8 cellular contexts compared by ENCODE assay signal in the genomic region with DNA sequence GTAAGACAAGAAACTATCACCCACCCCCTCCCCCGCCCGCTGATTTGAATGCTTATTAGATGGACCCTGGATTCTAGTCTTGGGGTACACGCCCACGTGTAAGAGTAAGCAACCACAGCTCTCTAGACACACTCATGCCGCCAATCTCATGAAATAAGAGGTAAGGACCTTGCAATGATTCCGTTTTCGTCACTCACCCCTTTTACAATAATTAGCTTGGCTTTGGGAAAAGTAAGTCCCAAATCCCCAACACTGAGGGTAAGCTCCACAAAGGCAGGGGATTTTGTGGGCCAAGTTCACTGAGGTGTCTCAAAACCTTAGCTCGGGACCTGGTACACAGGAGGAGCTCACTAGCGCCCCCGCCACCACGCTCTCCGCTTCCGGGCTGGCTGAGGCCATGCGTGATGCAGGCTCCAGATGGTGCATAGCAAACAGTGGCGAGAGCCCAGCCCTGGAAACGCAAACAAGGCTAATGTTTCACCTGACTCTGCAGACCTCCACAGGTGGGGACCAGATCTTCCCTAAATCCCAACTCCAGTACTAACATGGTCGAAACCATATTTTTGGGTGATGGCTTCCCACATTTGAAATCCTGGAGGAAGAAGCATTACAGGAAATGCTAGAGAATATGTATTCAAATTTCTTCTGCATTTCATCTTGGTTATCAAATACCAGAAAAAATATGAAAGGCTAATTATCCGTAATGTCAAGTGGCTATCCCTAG. TPM values are rescaled to one million over a fixed set of nuclear protein-coding genes. Genes with fewer than 3 reads are reported as not detected.
DNase-seq lines count a peak whose midpoint lies in the region; ATAC-seq and TF ChIP-seq lines count a peak whose summit lies in the region.

No MANE protein-coding gene starts in this region.

- H3K4me3 ChIP-seq in Karpas-422 (ENCODE audit: low read length) (peak overlapping the region; percentile 67), foreskin fibroblast (ENCODE audit: low read depth in 1 of 2, low read length in 2 of 2) (peak overlapping the region; percentile 52 to 71), neuron (ENCODE audit: low read length) (peak overlapping the region; percentile 27), stomach smooth muscle (ENCODE audit: low read length in 2 of 2) (peak overlapping the region; percentile 78 to 82)

- peak; percentile 62 for ATAC-seq in GM21825 (IDR thresholded peaks at IDR 0.05; ENCODE audit: unreplicated experiment)

- H3K4me1 ChIP-seq in Karpas-422 (ENCODE audit: low read length) = peaks cover 10% of the 10 kb centered on the region
- peaks cover 4% of the 10 kb centered on the region for H3K4me1 ChIP-seq in neuron (ENCODE audit: insufficient read depth, low read length)
- peaks cover 11% of the 10 kb centered on the region for H3K4me1 ChIP-seq in stomach smooth muscle (ENCODE audit: control insufficient read depth, insufficient read depth, low read length)

- H3K4me2 ChIP-seq in Karpas-422 (ENCODE audit: low read depth, low read length, poor library complexity, severe bottlenecking) = peak overlapping the region; percentile 69

- no peaks in the 10 kb centered on the region for H4K20me1 ChIP-seq in Karpas-422 (ENCODE audit: insufficient read depth, low read depth, low read length)

- peak overlapping the region; percentile 94 for H2AFZ ChIP-seq in Karpas-422 (ENCODE audit: low read length)
- peak overlapping the region; percentile 77 for H2AFZ ChIP-seq in neuron (ENCODE audit: low read depth, low read length)

- no peaks in the 10 kb centered on the region for H3K27me3 ChIP-seq in Karpas-422 (ENCODE audit: low read length)
- peaks cover 26% of the 10 kb centered on the region for H3K27me3 ChIP-seq in neuron (ENCODE audit: insufficient read depth, low read length)
- H3K27me3 ChIP-seq in stomach smooth muscle (ENCODE audit: control insufficient read depth in 1 of 2, insufficient read depth in 2 of 2, low read length in 2 of 2) = no peaks in the 10 kb centered on the region

- peak; percentile 82 for DNase-seq in Daoy (ENCODE audit: low read depth)
- peak; percentile 88 for DNase-seq in Karpas-422
- DNase-seq in RPMI7951 (ENCODE audit: low read depth) = peak; percentile 76
- DNase-seq in activated effector memory CD4-positive, alpha-beta T cell treated with Interleukin-2 at 50 U/mL for 16 hours = peak; percentile 82
- peak; percentile 72 to 93 for DNase-seq in foreskin fibroblast

- H3K9me2 ChIP-seq in Karpas-422 (replicated peaks; ENCODE audit: insufficient read depth, low read length) = no peaks in the 10 kb centered on the region

- no peak overlapping the region for H3K27ac ChIP-seq in Karpas-422 (ENCODE audit: low read length)
- no peak overlapping the region for H3K27ac ChIP-seq in stomach smooth muscle (ENCODE audit: low read length)

- H3K36me3 ChIP-seq in Karpas-422 (ENCODE audit: insufficient read depth, low read length) = no peaks in the 10 kb centered on the region
- H3K36me3 ChIP-seq in neuron (ENCODE audit: insufficient read depth, low read length) = no peaks in the 10 kb centered on the region
- H3K36me3 ChIP-seq in stomach smooth muscle (ENCODE audit: control insufficient read depth in 2 of 2, insufficient read depth in 2 of 2, low read length in 2 of 2) = no peaks in the 10 kb centered on the region

- peak overlapping the region; percentile 59 for H3K9ac ChIP-seq in Karpas-422 (ENCODE audit: low read length)
- H3K9ac ChIP-seq in stomach smooth muscle (ENCODE audit: low read length in 2 of 2) = peak overlapping the region; percentile 42 to 55

- H3K9me3 ChIP-seq in Karpas-422 (ENCODE audit: low read length) (no peaks in the 10 kb centered on the region), neuron (ENCODE audit: low read length) (no peaks in the 10 kb centered on the region), stomach smooth muscle (ENCODE audit: control insufficient read depth in 2 of 2, low read length in 2 of 2) (no peaks in the 10 kb centered on the region)

- no peaks in the 10 kb centered on the region for H3K79me2 ChIP-seq in Karpas-422 (ENCODE audit: low read length)

- TF ChIP-seq CTCF in foreskin fibroblast (IDR thresholded peaks at IDR 0.05; ENCODE audit: low read depth, low read length) = peak; percentile 82

RNA-seq across cellular contexts. Expression of a gene that starts 4.1 kb away (rescaled TPM):
- 28.2 and 46.7 TPM in 2 replicates for total RNA-seq in Daoy (2014; rRNA removed; shearing (Covaris generic))
- not detected in 2 replicates for total RNA-seq in Karpas-422 (2014; rRNA removed; shearing (Covaris generic); ENCODE audit: low replicate concordance)
- 0.39 and 0.96 TPM in 2 replicates for total RNA-seq in RPMI7951 (2014; rRNA removed; shearing (Covaris generic))

Comparison
In these comparisons a context has a peak if more than half of its experiments do, and no peak if none do; other contexts are left out.
1. H3K4me3 ChIP-seq: peak in every context shown above with its lines; median percentile 80 in stomach smooth muscle; 67 in Karpas-422; 62 in foreskin fibroblast; 27 in neuron.
2. RNA of a gene that starts 4.1 kb away (total RNA-seq): 28.2 to 46.7 TPM in Daoy; 0.39 to 0.96 TPM in RPMI7951 and not detected in Karpas-422; every median in the first group is over 10 times any median in the second.
3. Peak in every context shown above with its lines, with median percentiles within 50 percentile points of each other: DNase-seq.